ENCODE assay signal across 14 cellular contexts in the genomic region with DNA sequence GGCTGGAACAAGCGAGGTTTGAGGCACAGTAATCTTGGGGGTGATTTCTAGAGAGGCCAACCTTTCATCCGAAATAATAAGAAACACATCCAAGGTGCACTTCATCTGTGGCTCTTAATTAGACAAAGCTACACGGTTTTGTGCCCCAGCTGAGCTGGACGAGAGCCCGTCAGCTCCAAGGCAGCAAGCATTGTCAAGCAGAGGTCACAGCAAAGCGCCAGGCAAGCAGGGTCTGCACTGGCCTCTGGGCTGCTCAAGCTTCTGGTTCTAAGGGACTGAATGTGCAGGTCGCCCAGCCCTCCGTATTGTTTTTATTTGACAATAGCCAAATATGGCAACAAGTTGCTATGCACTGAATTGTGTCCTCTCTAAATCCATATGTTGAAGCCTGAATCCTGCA.
A peak's percentile ranks its signal among the peaks of the same experiment; 100 is the strongest.
DNase-seq lines count a peak whose midpoint lies in the region; ATAC-seq and TF ChIP-seq lines count a peak whose summit lies in the region.
"Had no signal": no experiment of that assay in that cellular context is flagged by ENCODE, and none has a peak within 500 bp of the region (broad histone marks: within the 10 kb centered on the region; RNA-seq: fewer than 3 reads in every experiment).

No MANE protein-coding gene starts in this region.

- H3K27me3 ChIP-seq in CD8-positive, alpha-beta memory T cell (ENCODE audit: insufficient read depth, low read length, poor library complexity, severe bottlenecking), result no peaks in the 10 kb centered on the region
- no peaks in the 10 kb centered on the region for H3K27me3 ChIP-seq in PC-3 (ENCODE audit: low read length)
- H3K27me3 ChIP-seq: testis had no signal

- H3K27ac Mint-ChIP-seq in CD8-positive, alpha-beta memory T cell, result peak overlapping the region; percentile 34 to 97 (median 92)
- peak overlapping the region; percentile 61 for H3K27ac Mint-ChIP-seq in central memory CD8-positive, alpha-beta T cell (ENCODE audit: low read depth)

- H3K9me3 ChIP-seq in CD8-positive, alpha-beta memory T cell (ENCODE audit: low read length), result no peaks in the 10 kb centered on the region
- H3K9me3 ChIP-seq in PC-3 (ENCODE audit: low read length), result no peaks in the 10 kb centered on the region
- H3K9me3 ChIP-seq: mucosa of descending colon, testis had no signal

- intact Hi-C loops in PC-3 (cut with micrococcal nuclease), result no loop called here

- H3K9me2 ChIP-seq in PC-3 (replicated peaks; ENCODE audit: low read length), result no peaks in the 10 kb centered on the region

- no peak overlapping the region for H3K27ac ChIP-seq in CD8-positive, alpha-beta memory T cell (ENCODE audit: low read depth, low read length)
- peak overlapping the region; percentile 86 for H3K27ac ChIP-seq in PC-3 (ENCODE audit: low read length)

- H3F3A ChIP-seq in PC-3 (ENCODE audit: low read length, unreplicated experiment), result no peaks in the 10 kb centered on the region

- peaks cover 45 to 51% (median 47%) of the 10 kb centered on the region in 3 donors for H3K4me1 Mint-ChIP-seq in CD8-positive, alpha-beta memory T cell
- peaks cover 57% of the 10 kb centered on the region for H3K4me1 Mint-ChIP-seq in central memory CD8-positive, alpha-beta T cell

- H3K36me3 Mint-ChIP-seq in CD8-positive, alpha-beta memory T cell, result no peaks in the 10 kb centered on the region
- H3K36me3 Mint-ChIP-seq in central memory CD8-positive, alpha-beta T cell (ENCODE audit: insufficient read depth), result peaks cover 4% of the 10 kb centered on the region

- H4K20me1 ChIP-seq in PC-3 (ENCODE audit: low read length), result no peaks in the 10 kb centered on the region

- H3K4me3 Mint-ChIP-seq in CD8-positive, alpha-beta memory T cell, result peak overlapping the region in 1 of 7 donors; percentile 9
- no peak overlapping the region for H3K4me3 Mint-ChIP-seq in central memory CD8-positive, alpha-beta T cell

- peak in 1 of 5 donors; percentile 26 for DNase-seq in CD8-positive, alpha-beta memory T cell
- no peak for DNase-seq in PC-3
- no peak for DNase-seq in central memory CD8-positive, alpha-beta T cell (ENCODE audit: low spot score in 2 of 2)
- peak; percentile 65 for DNase-seq in retina
- DNase-seq in DMS153 (lab: John Stamatoyannopoulos, UW), result no peak
- no peak for DNase-seq in COR-L47 (lab: John Stamatoyannopoulos, UW)
- no peak for DNase-seq in GM10266 (ENCODE audit: extremely low spot score)
- DNase-seq: DMS 273 treated with DMSO at 0.1 percent for 48 hours, GOT3, mucosa of descending colon, NCI-H1105, NCI-H510A, testis had no signal

- POLR2A ChIA-PET in CD8-positive, alpha-beta memory T cell (lab: Charles Lee), result no interaction called here
- POLR2A ChIA-PET in PC-3 (lab: Charles Lee; ENCODE audit: unreplicated experiment), result no interaction called here

- H3K4me1 ChIP-seq in CD8-positive, alpha-beta memory T cell (ENCODE audit: insufficient read depth, low read length), result peaks cover 24% of the 10 kb centered on the region
- peaks cover 41% of the 10 kb centered on the region for H3K4me1 ChIP-seq in PC-3 (ENCODE audit: insufficient read depth, low read length)

- H3K4me2 ChIP-seq in PC-3 (ENCODE audit: low read length), result peak overlapping the region; percentile 69; the same call in 1 of the 2 replicates

- no peak overlapping the region for H3K4me3 ChIP-seq in CD8-positive, alpha-beta memory T cell (ENCODE audit: low read length)
- no peak overlapping the region for H3K4me3 ChIP-seq in PC-3 (ENCODE audit: low read length)
- H3K4me3 ChIP-seq: mucosa of descending colon, testis had no signal

- CTCF ChIA-PET in CD8-positive, alpha-beta memory T cell (lab: Charles Lee), result interaction anchor here (2.4 kb wide), 1 partner anchor 129 kb away, joined by 12 read pairs; no protein-coding TSS in a partner anchor
- CTCF ChIA-PET in PC-3 (lab: Charles Lee), result no interaction called here

- H2AFZ ChIP-seq in PC-3 (ENCODE audit: low read length), result no peak overlapping the region

- peaks cover 0 to 1% of the 10 kb centered on the region in 2 donors for H3K27me3 Mint-ChIP-seq in CD8-positive, alpha-beta memory T cell
- H3K27me3 Mint-ChIP-seq in central memory CD8-positive, alpha-beta T cell, result no peaks in the 10 kb centered on the region

- no peaks in the 10 kb centered on the region for H3K79me2 ChIP-seq in PC-3 (ENCODE audit: low read length)

- no TSS peak for BruUV-seq in PC-3 (replicated peaks; lab: Mats Ljungman, UMichigan)

- H3K9me3 Mint-ChIP-seq in CD8-positive, alpha-beta memory T cell, result peaks cover 0 to 2% (median 0%) of the 10 kb centered on the region in 5 donors
- no peaks in the 10 kb centered on the region for H3K9me3 Mint-ChIP-seq in central memory CD8-positive, alpha-beta T cell

- no peak for ATAC-seq in PC-3
- no peak for ATAC-seq in central memory CD8-positive, alpha-beta T cell (replicated peaks; ENCODE audit: extremely low read depth, poor library complexity, severe bottlenecking)
- ATAC-seq: activated CD4-positive, CD25-positive, alpha-beta regulatory T cell treated with anti-CD3 and anti-CD28 coated beads, Interleukin-2, amount 50 U/mL, for 24 hours had no signal

- H3K9ac ChIP-seq in PC-3 (ENCODE audit: low read length), result no peak overlapping the region

- H3K36me3 ChIP-seq in CD8-positive, alpha-beta memory T cell (ENCODE audit: insufficient read depth, low read length), result no peaks in the 10 kb centered on the region
- H3K36me3 ChIP-seq in PC-3 (ENCODE audit: low read depth, low read length), result no peaks in the 10 kb centered on the region

- TF ChIP-seq CTCF in PC-3 (conservative IDR thresholded peaks at IDR 0.05; ENCODE audit: low read depth, low read length) (no peak), GM10266 (IDR thresholded peaks at IDR 0.05; ENCODE audit: control insufficient read depth, insufficient read depth, low read depth, missing control alignments) (no peak)
